8 cellular contexts compared by ENCODE assay signal in genomic region chr19:10403137-10404021, GRCh38. TPM values are rescaled to one million over a fixed set of nuclear protein-coding genes. Genes with fewer than 3 reads are reported as not detected.
DNase-seq lines count a peak whose midpoint lies in the region; ATAC-seq, FAIRE-seq and TF ChIP-seq lines count a peak whose summit lies in the region.

TSS of gene CDC37 (minus strand) at chr19:10403542. CDS start at chr19:10403479, 63 bp downstream.

- no peaks in the 10 kb centered on the region for H3K9me3 ChIP-seq in astrocyte (ENCODE audit: insufficient read depth, low read depth, low read length)

- FAIRE-seq in astrocyte (lab: Jason Lieb, UNC): no peak

- H3K9ac ChIP-seq in astrocyte (ENCODE audit: low read length): peak within 1 kb of the TSS; percentile 99

- peaks cover 50% of the 10 kb centered on the region for H3K79me2 ChIP-seq in astrocyte (ENCODE audit: insufficient read depth, low read length)

- peak within 1 kb of the TSS; percentile 92 for H3K4me2 ChIP-seq in astrocyte (ENCODE audit: low read length)

- peaks cover 2% of the 10 kb centered on the region for H3K27me3 ChIP-seq in astrocyte (ENCODE audit: insufficient read depth, low read length)

- peaks cover 7% of the 10 kb centered on the region for H3K36me3 ChIP-seq in astrocyte (ENCODE audit: insufficient read depth, low read length)

- no peaks in the 10 kb centered on the region for H3K9me3 Mint-ChIP-seq in astrocyte (ENCODE audit: unreplicated experiment)

- TF ChIP-seq POLR2A in GM18505 (IDR thresholded peaks at IDR 0.05; ENCODE audit: borderline replicate concordance, extremely low read depth, insufficient read depth, insufficient read length): peak; percentile 97

- H3K4me3 Mint-ChIP-seq in astrocyte (ENCODE audit: unreplicated experiment): peak within 1 kb of the TSS; percentile 99

- peaks cover 24% of the 10 kb centered on the region for H3K4me1 ChIP-seq in astrocyte (ENCODE audit: insufficient read depth, low read length)

- DNase-seq in NCI-H2029 treated with DMSO at 0.1 percent for 48 hours (lab: John Stamatoyannopoulos, UW): peak; percentile 84
- peak; percentile 93 for DNase-seq in T-helper 22 cell (ENCODE audit: low read depth)
- DNase-seq in astrocyte (ENCODE audit: low read depth): peak; percentile 88
- DNase-seq in hepatic stellate cell (ENCODE audit: low spot score): peak; percentile 99
- DNase-seq in retina: peak; percentile 100

- peak within 1 kb of the TSS; percentile 99 for H2AFZ ChIP-seq in astrocyte (ENCODE audit: low read depth, low read length)

- peak; percentile 70 for ATAC-seq in GM18505 (IDR thresholded peaks at IDR 0.05; ENCODE audit: unreplicated experiment)
- ATAC-seq in HG02973 (IDR thresholded peaks at IDR 0.05; ENCODE audit: unreplicated experiment): peak; percentile 71
- ATAC-seq in HG03025 (IDR thresholded peaks at IDR 0.05; ENCODE audit: low FRiP score, unreplicated experiment): no peak

- peak within 1 kb of the TSS; percentile 78 for H3K27ac ChIP-seq in astrocyte (ENCODE audit: low read depth, low read length)

- H3K36me3 Mint-ChIP-seq in astrocyte (ENCODE audit: low read depth, unreplicated experiment): peaks cover 11% of the 10 kb centered on the region

- peak within 1 kb of the TSS; percentile 99 for H3K4me3 ChIP-seq in astrocyte (ENCODE audit: insufficient read depth, low read depth, low read length)

- peaks cover 16% of the 10 kb centered on the region for H3K4me1 Mint-ChIP-seq in astrocyte (ENCODE audit: low read depth, unreplicated experiment)

- peaks cover 12% of the 10 kb centered on the region for H3K27me3 Mint-ChIP-seq in astrocyte (ENCODE audit: low read depth, unreplicated experiment)

- TF ChIP-seq CTCF in astrocyte (IDR thresholded peaks at IDR 0.05; ENCODE audit: insufficient read depth, low read depth, low read length): no peak

- H3K27ac Mint-ChIP-seq in astrocyte (ENCODE audit: unreplicated experiment): peak within 1 kb of the TSS; percentile 94

- H4K20me1 ChIP-seq in astrocyte (ENCODE audit: insufficient read depth, low read length): peaks cover 43% of the 10 kb centered on the region

RNA-seq across cellular contexts. Expression of gene CDC37, which starts in this region (rescaled TPM):
- 240 TPM in 2 replicates for total RNA-seq in astrocyte
